Comparison of ENCODE assay signal across 8 cellular contexts in genomic region chr1:20483833-20484525, GRCh38. TPM values are rescaled to one million over a fixed set of nuclear protein-coding genes. Genes with fewer than 3 reads are reported as not detected.
DNase-seq lines count a peak whose midpoint lies in the region; ATAC-seq and TF ChIP-seq lines count a peak whose summit lies in the region.

No MANE protein-coding gene starts in this region.

- peaks cover 0 to 19% of the 10 kb centered on the region in 2 donors for H3K4me1 ChIP-seq in right atrium auricular region

- peak overlapping the region; percentile 29 to 46 for H3K27ac ChIP-seq in right atrium auricular region

- H3K27me3 ChIP-seq in right atrium auricular region, result no peaks in the 10 kb centered on the region

- no peak for TF ChIP-seq CTCF in right atrium auricular region (IDR thresholded peaks at IDR 0.05)
- peak; percentile 42 for TF ChIP-seq CTCF in progenitor cell of endocrine pancreas (IDR thresholded peaks at IDR 0.05; ENCODE audit: unreplicated experiment)

- peaks cover 10% of the 10 kb centered on the region for H3K36me3 Mint-ChIP-seq in activated T-helper 17 cell treated with anti-CD3 and anti-CD28 coated beads, Interleukin-2, amount 50 U/mL, for 72 hours (ENCODE audit: low read depth)
- H3K36me3 Mint-ChIP-seq in progenitor cell of endocrine pancreas (ENCODE audit: insufficient read depth), result no peaks in the 10 kb centered on the region

- peaks cover 45% of the 10 kb centered on the region for H3K27me3 Mint-ChIP-seq in activated T-helper 17 cell treated with anti-CD3 and anti-CD28 coated beads, Interleukin-2, amount 50 U/mL, for 72 hours
- peaks cover 21% of the 10 kb centered on the region for H3K27me3 Mint-ChIP-seq in progenitor cell of endocrine pancreas

- H3K9me3 Mint-ChIP-seq in activated T-helper 17 cell treated with anti-CD3 and anti-CD28 coated beads, Interleukin-2, amount 50 U/mL, for 72 hours, result no peaks in the 10 kb centered on the region
- no peaks in the 10 kb centered on the region for H3K9me3 Mint-ChIP-seq in progenitor cell of endocrine pancreas (ENCODE audit: low read depth)

- peak overlapping the region; percentile 60 to 64 for H3K4me3 ChIP-seq in right atrium auricular region

- H3K27ac Mint-ChIP-seq in activated T-helper 17 cell treated with anti-CD3 and anti-CD28 coated beads, Interleukin-2, amount 50 U/mL, for 72 hours, result no peak overlapping the region
- peak overlapping the region; percentile 96 for H3K27ac Mint-ChIP-seq in progenitor cell of endocrine pancreas

- H3K4me1 Mint-ChIP-seq in activated T-helper 17 cell treated with anti-CD3 and anti-CD28 coated beads, Interleukin-2, amount 50 U/mL, for 72 hours, result peaks cover 5% of the 10 kb centered on the region
- H3K4me1 Mint-ChIP-seq in progenitor cell of endocrine pancreas (ENCODE audit: low read depth), result peaks cover 46% of the 10 kb centered on the region

- intact Hi-C loops in Right ventricle myocardium inferior (cut with DNase I), result no loop called here
- intact Hi-C loops in Right ventricle myocardium superior (cut with DNase I), result no loop called here

- ATAC-seq in Right ventricle myocardium inferior (no peak), Right ventricle myocardium superior (ENCODE audit: poor library complexity) (no peak), GM18907 (IDR thresholded peaks at IDR 0.05; ENCODE audit: unreplicated experiment) (no peak), GM21717 (IDR thresholded peaks at IDR 0.05; ENCODE audit: unreplicated experiment) (no peak)
- no peak for ATAC-seq in activated T-helper 17 cell treated with anti-CD3 and anti-CD28 coated beads, Interleukin-2, amount 50 U/mL, for 72 hours (replicated peaks)

- H3K36me3 ChIP-seq in right atrium auricular region, result no peaks in the 10 kb centered on the region

- H3K4me3 Mint-ChIP-seq in activated T-helper 17 cell treated with anti-CD3 and anti-CD28 coated beads, Interleukin-2, amount 50 U/mL, for 72 hours, result peak overlapping the region; percentile 72
- H3K4me3 Mint-ChIP-seq in progenitor cell of endocrine pancreas (ENCODE audit: low read depth), result peak overlapping the region; percentile 92

- no peaks in the 10 kb centered on the region for H3K9me3 ChIP-seq in right atrium auricular region

- peak; percentile 62 for DNase-seq in Right ventricle myocardium inferior (ENCODE audit: missing footprints)
- DNase-seq in Right ventricle myocardium superior, result no peak
- DNase-seq in right atrium auricular region (ENCODE audit: low spot score), result no peak
- DNase-seq in progenitor cell of endocrine pancreas (ENCODE audit: low spot score, unreplicated experiment), result peak; percentile 28
- no peak for DNase-seq in NCI-H1694 treated with DMSO at 0.1 percent for 48 hours (lab: John Stamatoyannopoulos, UW)

RNA-seq across cellular contexts. Expression of gene CAMK2N1, which starts 2.0 kb away (rescaled TPM):
- total RNA-seq in Right ventricle myocardium inferior (11.8 TPM), Right ventricle myocardium superior (10.0 TPM), right atrium auricular region (10 to 100 TPM in 1 of 2 donors, 1 to 10 TPM in 1; 5.3 to 13.4 TPM), progenitor cell of endocrine pancreas (67.2 and 69.2 TPM in 2 replicates)
- under 1 TPM; 0.30 to 0.53 TPM for total RNA-seq in activated T-helper 17 cell treated with anti-CD3 and anti-CD28 coated beads, Interleukin-2, amount 50 U/mL, for 72 hours

RNA-seq across cellular contexts. Expression of gene MUL1, which starts 24.0 kb away (rescaled TPM):
- 44.6 TPM for total RNA-seq in Right ventricle myocardium inferior
- 42.1 TPM for total RNA-seq in Right ventricle myocardium superior
- 10 to 100 TPM; 11.6 to 16.3 TPM for total RNA-seq in activated T-helper 17 cell treated with anti-CD3 and anti-CD28 coated beads, Interleukin-2, amount 50 U/mL, for 72 hours
- total RNA-seq in right atrium auricular region, result 10 to 100 TPM; 37.3 to 47.8 TPM
- total RNA-seq in progenitor cell of endocrine pancreas, result 23.2 and 25.1 TPM in 2 replicates

Comparison
In these comparisons a context has a peak if more than half of its experiments do, and no peak if none do; other contexts are left out.
1. DNase-seq: peak in Right ventricle myocardium inferior (single experiment) and progenitor cell of endocrine pancreas (single experiment); none in Right ventricle myocardium superior (single experiment), right atrium auricular region (single experiment) and NCI-H1694 treated with DMSO at 0.1 percent for 48 hours (single experiment).